8 cellular contexts compared by ENCODE assay signal in genomic region chr12:104381721-104382480, GRCh38.
DNase-seq lines count a peak whose midpoint lies in the region; ATAC-seq and TF ChIP-seq lines count a peak whose summit lies in the region.

No MANE protein-coding gene starts in this region.

- H3K9me3 Mint-ChIP-seq in osteocyte (ENCODE audit: unreplicated experiment), result no peaks in the 10 kb centered on the region

- no peaks in the 10 kb centered on the region for H3K27me3 ChIP-seq in MG63
- no peaks in the 10 kb centered on the region for H3K27me3 ChIP-seq in gastroesophageal sphincter
- H3K27me3 ChIP-seq in thoracic aorta (replicated peaks; ENCODE audit: insufficient read depth), result no peaks in the 10 kb centered on the region

- DNase-seq in ACHN, result peak; percentile 86
- DNase-seq in MG63, result peak; percentile 53
- DNase-seq in SHP77 treated with DMSO at 0.1 percent for 48 hours (lab: John Stamatoyannopoulos, UW), result peak; percentile 54
- peak; percentile 92 for DNase-seq in activated effector memory CD4-positive, alpha-beta T cell treated with anti-CD3 and anti-CD28 coated beads, Interleukin-2, amount 50 U/mL, for 16 hours
- peak; percentile 90 for DNase-seq in osteocyte (ENCODE audit: extremely low spot score, unreplicated experiment)
- peak; percentile 32 for DNase-seq in thoracic aorta (ENCODE audit: low spot score)

- no peak overlapping the region for H3K27ac ChIP-seq in gastroesophageal sphincter
- H3K27ac ChIP-seq in thoracic aorta, result no peak overlapping the region

- in situ Hi-C loops in ACHN (cut with HindIII; ENCODE audit: low pct_ligation_motif_present, low pct_unique_long_range_greater_than_20kb, low sequenced_read_pairs), result no loop called here

- H3K9me3 ChIP-seq in MG63, result no peaks in the 10 kb centered on the region
- no peaks in the 10 kb centered on the region for H3K9me3 ChIP-seq in gastroesophageal sphincter
- H3K9me3 ChIP-seq in thoracic aorta, result no peaks in the 10 kb centered on the region

- H3K4me1 ChIP-seq in gastroesophageal sphincter (peaks cover 0 to 9% (median 0%) of the 10 kb centered on the region in 3 donors), thoracic aorta (ENCODE audit: control insufficient read depth in 1 of 2, low read depth in 2 of 2) (peaks cover 0 to 13% of the 10 kb centered on the region in 2 donors)

- peaks cover 17% of the 10 kb centered on the region for H3K4me1 Mint-ChIP-seq in osteocyte (ENCODE audit: unreplicated experiment)

- H3K36me3 ChIP-seq in MG63 (no peaks in the 10 kb centered on the region), gastroesophageal sphincter (no peaks in the 10 kb centered on the region), thoracic aorta (no peaks in the 10 kb centered on the region)

- no peak for TF ChIP-seq EP300 in gastroesophageal sphincter (IDR thresholded peaks at IDR 0.05)

- no peaks in the 10 kb centered on the region for H3K27me3 Mint-ChIP-seq in osteocyte (ENCODE audit: unreplicated experiment)

- ATAC-seq in GM18873 (IDR thresholded peaks at IDR 0.05; ENCODE audit: low FRiP score, unreplicated experiment) (peak; percentile 47), gastroesophageal sphincter (peak; percentile 84), thoracic aorta (ENCODE audit: insufficient number of reproducible peaks, low FRiP score, low read depth) (peak; percentile 67)

- H3K36me3 Mint-ChIP-seq in osteocyte (ENCODE audit: unreplicated experiment), result no peaks in the 10 kb centered on the region

- H3K27ac Mint-ChIP-seq in osteocyte (ENCODE audit: unreplicated experiment), result no peak overlapping the region

- TF ChIP-seq POLR2A in gastroesophageal sphincter (IDR thresholded peaks at IDR 0.05), result no peak

- no peak overlapping the region for H3K4me3 Mint-ChIP-seq in osteocyte (ENCODE audit: unreplicated experiment)

- H3K4me3 ChIP-seq in MG63 (no peak overlapping the region), gastroesophageal sphincter (no peak overlapping the region), thoracic aorta (peak overlapping the region; percentile 30)

- peak; percentile 91 to 96 (median 94) for TF ChIP-seq CTCF in gastroesophageal sphincter (IDR thresholded peaks at IDR 0.05)
- TF ChIP-seq CTCF in osteocyte (IDR thresholded peaks at IDR 0.05), result peak; percentile 97
- TF ChIP-seq CTCF in thoracic aorta (IDR thresholded peaks at IDR 0.05), result peak; percentile 97

- WGBS in gastroesophageal sphincter (ENCODE audit: low coverage in 1 of 2), 2 donors, result 28% methylated on average over 6 of the region's 18 CpGs; no CpG with 5 or more reads in 1 of the 2 donors

Comparison
In these comparisons a context has a peak if more than half of its experiments do, and no peak if none do; other contexts are left out.
1. DNase-seq: peak in every context shown above with its lines; median percentile 92 in activated effector memory CD4-positive, alpha-beta T cell treated with anti-CD3 and anti-CD28 coated beads, Interleukin-2, amount 50 U/mL, for 16 hours; 90 in osteocyte; 86 in ACHN; 54 in SHP77 treated with DMSO at 0.1 percent for 48 hours; 53 in MG63; 32 in thoracic aorta.